In genomic region chr11:12893787-12894672, GRCh38 we compare ENCODE assay signal across 8 cellular contexts.
DNase-seq lines count a peak whose midpoint lies in the region; ATAC-seq and TF ChIP-seq lines count a peak whose summit lies in the region.

No MANE protein-coding gene starts in this region.

- intact Hi-C loops in activated T-helper 1 cell treated with anti-CD3 and anti-CD28 coated beads, Interleukin-12 subunit alpha, Interleukin-12 subunit beta, Interleukin-2, Interleukin-4 antibody, amounts not matched to agents 30 ng/mL and 10 ng/mL and 1 ng/mL, durations not matched to agents 14 hours and 24 hours and 36 hours (cut with micrococcal nuclease) = loop anchor here (1.0 to 5.0 kb wide), 4 partner anchors 295 to 847 kb away; no protein-coding TSS in a partner anchor
- intact Hi-C loops in prostate gland (cut with DNase I) = loop anchor here (2.0 to 5.0 kb wide), 5 partner anchors 82 to 607 kb away; no protein-coding TSS in a partner anchor

- WGBS in prostate gland = 43% methylated on average over 12 of the region's 12 CpGs

- no peak for TF ChIP-seq POLR2A in prostate gland (IDR thresholded peaks at IDR 0.05)

- no peaks in the 10 kb centered on the region for H3F3A ChIP-seq in OCI-LY1 (ENCODE audit: insufficient read depth, low read length)

- no peaks in the 10 kb centered on the region for H4K20me1 ChIP-seq in OCI-LY1 (ENCODE audit: insufficient read depth, low read length)

- H3K27ac ChIP-seq in OCI-LY1 (ENCODE audit: low read depth, low read length, poor library complexity, severe bottlenecking) (no peak overlapping the region), prostate gland (no peak overlapping the region)

- H3K79me2 ChIP-seq in OCI-LY1 (ENCODE audit: insufficient read depth, low read length) = no peaks in the 10 kb centered on the region

- H3K9ac ChIP-seq in OCI-LY1 (ENCODE audit: low read length) = no peak overlapping the region

- no peak overlapping the region for H2AFZ ChIP-seq in OCI-LY1 (ENCODE audit: low read length)

- H3K4me2 ChIP-seq in OCI-LY1 (ENCODE audit: low read length) = no peak overlapping the region

- no peaks in the 10 kb centered on the region for H3K36me3 Mint-ChIP-seq in activated T-helper 1 cell treated with anti-CD3 and anti-CD28 coated beads, Interleukin-12 subunit alpha, Interleukin-12 subunit beta, Interleukin-2, Interleukin-4 antibody, amounts not matched to agents 30 ng/mL and 10 ng/mL and 1 ng/mL, durations not matched to agents 14 hours and 24 hours and 36 hours (ENCODE audit: low read depth)

- H3K36me3 ChIP-seq in OCI-LY1 (ENCODE audit: insufficient read depth, low read length) (no peaks in the 10 kb centered on the region), prostate gland (no peaks in the 10 kb centered on the region)

- peak; percentile 70 for DNase-seq in EH (ENCODE audit: low read depth)
- peak; percentile 44 for DNase-seq in HK-2 (ENCODE audit: unreplicated experiment)
- DNase-seq in activated T-helper 1 cell treated with anti-CD3 and anti-CD28 coated beads, Interleukin-12 subunit alpha, Interleukin-12 subunit beta, Interleukin-2, Interleukin-4 antibody, amounts not matched to agents 30 ng/mL and 10 ng/mL and 1 ng/mL, durations not matched to agents 14 hours and 24 hours and 36 hours (ENCODE audit: low spot score) = peak; percentile 18
- DNase-seq in globus pallidus (ENCODE audit: low spot score) = peak; percentile 36
- peak; percentile 44 for DNase-seq in prostate gland (ENCODE audit: low spot score)

- no peak overlapping the region for H3K27ac Mint-ChIP-seq in activated T-helper 1 cell treated with anti-CD3 and anti-CD28 coated beads, Interleukin-12 subunit alpha, Interleukin-12 subunit beta, Interleukin-2, Interleukin-4 antibody, amounts not matched to agents 30 ng/mL and 10 ng/mL and 1 ng/mL, durations not matched to agents 14 hours and 24 hours and 36 hours

- no peak overlapping the region for H3K4me3 ChIP-seq in OCI-LY1 (ENCODE audit: low read depth, low read length, poor library complexity, severe bottlenecking)
- H3K4me3 ChIP-seq in prostate gland = no peak overlapping the region

- TF ChIP-seq CTCF in OCI-LY1 (IDR thresholded peaks at IDR 0.05; ENCODE audit: low read length) (peak; percentile 71), prostate gland (IDR thresholded peaks at IDR 0.05) (peak; percentile 64 to 92 (median 84))

- H3K9me3 Mint-ChIP-seq in activated T-helper 1 cell treated with anti-CD3 and anti-CD28 coated beads, Interleukin-12 subunit alpha, Interleukin-12 subunit beta, Interleukin-2, Interleukin-4 antibody, amounts not matched to agents 30 ng/mL and 10 ng/mL and 1 ng/mL, durations not matched to agents 14 hours and 24 hours and 36 hours = no peaks in the 10 kb centered on the region

- H3K4me1 Mint-ChIP-seq in activated T-helper 1 cell treated with anti-CD3 and anti-CD28 coated beads, Interleukin-12 subunit alpha, Interleukin-12 subunit beta, Interleukin-2, Interleukin-4 antibody, amounts not matched to agents 30 ng/mL and 10 ng/mL and 1 ng/mL, durations not matched to agents 14 hours and 24 hours and 36 hours (ENCODE audit: low read depth) = peaks cover 1% of the 10 kb centered on the region

- H3K27me3 ChIP-seq in OCI-LY1 (ENCODE audit: insufficient read depth, low read length) (no peaks in the 10 kb centered on the region), prostate gland (replicated peaks; ENCODE audit: insufficient read depth) (no peaks in the 10 kb centered on the region)

- no peaks in the 10 kb centered on the region for H3K9me2 ChIP-seq in OCI-LY1 (ENCODE audit: low read depth, low read length)

- no peak for ATAC-seq in HG02678 (IDR thresholded peaks at IDR 0.05; ENCODE audit: unreplicated experiment)
- ATAC-seq in HG02870 (IDR thresholded peaks at IDR 0.05; ENCODE audit: unreplicated experiment) = no peak

- H3K4me1 ChIP-seq in OCI-LY1 (ENCODE audit: insufficient read depth, low read length, severe bottlenecking) (no peaks in the 10 kb centered on the region), prostate gland (replicated peaks) (no peaks in the 10 kb centered on the region)

- no peak overlapping the region for H3K4me3 Mint-ChIP-seq in activated T-helper 1 cell treated with anti-CD3 and anti-CD28 coated beads, Interleukin-12 subunit alpha, Interleukin-12 subunit beta, Interleukin-2, Interleukin-4 antibody, amounts not matched to agents 30 ng/mL and 10 ng/mL and 1 ng/mL, durations not matched to agents 14 hours and 24 hours and 36 hours

- H3K27me3 Mint-ChIP-seq in activated T-helper 1 cell treated with anti-CD3 and anti-CD28 coated beads, Interleukin-12 subunit alpha, Interleukin-12 subunit beta, Interleukin-2, Interleukin-4 antibody, amounts not matched to agents 30 ng/mL and 10 ng/mL and 1 ng/mL, durations not matched to agents 14 hours and 24 hours and 36 hours (ENCODE audit: insufficient read depth) = peaks cover 17% of the 10 kb centered on the region

- H3K9me3 ChIP-seq in OCI-LY1 (ENCODE audit: low read length) = no peaks in the 10 kb centered on the region
- no peaks in the 10 kb centered on the region for H3K9me3 ChIP-seq in prostate gland

Comparison
In these comparisons a context has a peak if more than half of its experiments do, and no peak if none do; other contexts are left out.
1. DNase-seq: peak in every context shown above with its lines; median percentile 70 in EH; 44 in HK-2; 44 in prostate gland; 36 in globus pallidus; 18 in activated T-helper 1 cell treated with anti-CD3 and anti-CD28 coated beads, Interleukin-12 subunit alpha, Interleukin-12 subunit beta, Interleukin-2, Interleukin-4 antibody, amounts not matched to agents 30 ng/mL and 10 ng/mL and 1 ng/mL, durations not matched to agents 14 hours and 24 hours and 36 hours.